In genomic region chr19:1649706-1650626, GRCh38 we compare ENCODE assay signal across 9 cellular contexts. TPM values are rescaled to one million over a fixed set of nuclear protein-coding genes. Genes with fewer than 3 reads are reported as not detected.
DNase-seq lines count a peak whose midpoint lies in the region; ATAC-seq and TF ChIP-seq lines count a peak whose summit lies in the region.
"Had no signal": no experiment of that assay in that cellular context is flagged by ENCODE, and none has a peak within 500 bp of the region (broad histone marks: within the 10 kb centered on the region; RNA-seq: fewer than 3 reads in every experiment).

No MANE protein-coding gene starts in this region.

- TF ChIP-seq RAD21 in IMR-90 (IDR thresholded peaks at IDR 0.05; ENCODE audit: low read length) = no peak

- no peak overlapping the region for H2BK20ac ChIP-seq in IMR-90 (ENCODE audit: low read depth, low read length)

- WGBS in IMR-90 (ENCODE audit: extremely low coverage in 2 of 2, insufficient read length in 1 of 2), 2 experiments = 0% methylated on average over 1 of the region's 20 CpGs; no CpG with 5 or more reads in 1 of the 2 experiments

- BruUV-seq in IMR-90 (replicated peaks; lab: Mats Ljungman, UMichigan) = no TSS peak

- H3K4ac ChIP-seq in IMR-90 (ENCODE audit: low read depth, low read length) = no peak overlapping the region; the same call in 1 of the 2 replicates

- H3K4me1 ChIP-seq in IMR-90 (ENCODE audit: control insufficient read depth, insufficient read depth, low read length) = peaks cover 3% of the 10 kb centered on the region; the same call in 1 of the 2 replicates
- H3K4me1 ChIP-seq in naive thymus-derived CD4-positive, alpha-beta T cell (ENCODE audit: control insufficient read depth in 2 of 2, insufficient read depth in 2 of 2, low read length in 2 of 2) = peaks cover 4 to 8% of the 10 kb centered on the region in 2 donors

- CTCF ChIA-PET in CD4-positive, alpha-beta T cell (lab: Charles Lee) = interaction anchor here (1.4 kb wide), 1 partner anchor 25 kb away, joined by 3 read pairs; no protein-coding TSS in a partner anchor
- CTCF ChIA-PET in IMR-90 (lab: Yijun Ruan, JAX) = interaction anchor here (1.1 kb wide), 1 partner anchor 104 kb away, joined by 3 read pairs; no protein-coding TSS in a partner anchor
- CTCF ChIA-PET in naive thymus-derived CD4-positive, alpha-beta T cell (lab: Charles Lee) = interaction anchor here (1.6 kb wide), 1 partner anchor 23 kb away, joined by 6 read pairs; no protein-coding TSS in a partner anchor

- no peak overlapping the region for H2BK5ac ChIP-seq in IMR-90 (ENCODE audit: low read depth, low read length, poor library complexity, severe bottlenecking)

- H4K91ac ChIP-seq in IMR-90 (ENCODE audit: insufficient read depth, low read depth, low read length) = no peak overlapping the region

- DNase-seq in CD4-positive, alpha-beta T cell = no peak
- DNase-seq in IMR-90 (no peak), brain pericyte (ENCODE audit: low read depth, low spot score) (peak; percentile 29), SW 1271 (lab: John Stamatoyannopoulos, UW) (no peak), HuH-7 (ENCODE audit: low spot score) (no peak), GM13977 (ENCODE audit: low spot score) (no peak)
- DNase-seq in naive thymus-derived CD4-positive, alpha-beta T cell = no peak

- no peak overlapping the region for H4K8ac ChIP-seq in IMR-90 (ENCODE audit: low read depth in 2 of 2, low read length in 2 of 2)

- peak overlapping the region; percentile 87 for H2AK9ac ChIP-seq in IMR-90 (replicated peaks; ENCODE audit: low read depth, low read length, poor library complexity)

- peak overlapping the region; percentile 41 for H2AFZ ChIP-seq in IMR-90 (replicated peaks; ENCODE audit: low read length, poor library complexity)

- H3K27me3 ChIP-seq in CD4-positive, alpha-beta T cell (ENCODE audit: control insufficient read depth, insufficient read depth, low read length) = no peaks in the 10 kb centered on the region
- no peaks in the 10 kb centered on the region for H3K27me3 ChIP-seq in IMR-90 (ENCODE audit: control insufficient read depth, insufficient read depth, low read length)
- no peaks in the 10 kb centered on the region for H3K27me3 ChIP-seq in naive thymus-derived CD4-positive, alpha-beta T cell (ENCODE audit: control insufficient read depth in 2 of 2, insufficient read depth in 2 of 2, low read length in 2 of 2)

- POLR2A ChIA-PET in CD4-positive, alpha-beta T cell (lab: Charles Lee) = interaction anchor here (4.2 to 4.6 kb wide), 2 partner anchors 44 to 57 kb away, joined by 36 to 78 read pairs; partner anchors contain the start of genes MBD3 and UQCR11
- POLR2A ChIA-PET in IMR-90 (lab: Charles Lee; ENCODE audit: unreplicated experiment) = no interaction called here
- POLR2A ChIA-PET in naive thymus-derived CD4-positive, alpha-beta T cell (lab: Charles Lee) = interaction anchor here (1.3 to 4.0 kb wide), 3 partner anchors 9 to 44 kb away, joined by 4 to 50 read pairs (median 7); partner anchors contain the start of gene UQCR11

- H3K14ac ChIP-seq in IMR-90 (replicated peaks; ENCODE audit: low read depth, low read length) = 0 out of 2 replicates have a peak overlapping the region, but pooled peaks have one; percentile 15

- H3K36me3 ChIP-seq in IMR-90 (ENCODE audit: control insufficient read depth, insufficient read depth, low read length) = peaks cover 34% of the 10 kb centered on the region; the same call in 1 of the 2 replicates
- H3K36me3 ChIP-seq in naive thymus-derived CD4-positive, alpha-beta T cell (ENCODE audit: control insufficient read depth in 2 of 3, insufficient read depth in 3 of 3, low read length in 3 of 3) = peaks cover 0 to 49% (median 0%) of the 10 kb centered on the region in 3 experiments

- in situ Hi-C loops in IMR-90 (cut with MboI; ENCODE audit: low sequenced_read_pairs) (no loop called here), GM13977 (cut with MboI; ENCODE audit: low pct_unique_long_range_greater_than_20kb, low sequenced_read_pairs, unreplicated experiment) (no loop called here)

- no peak for ATAC-seq in CD4-positive, alpha-beta T cell (ENCODE audit: poor library complexity)
- ATAC-seq in IMR-90 (ENCODE audit: low read depth) = no peak
- ATAC-seq in naive thymus-derived CD4-positive, alpha-beta T cell = no peak
- no peak for ATAC-seq in GM18511 (IDR thresholded peaks at IDR 0.05; ENCODE audit: unreplicated experiment)

- TF ChIP-seq CTCF in CD4-positive, alpha-beta T cell (IDR thresholded peaks at IDR 0.05) = no peak
- TF ChIP-seq CTCF in IMR-90 (conservative IDR thresholded peaks at IDR 0.05; ENCODE audit: low read depth, low read length) (no peak), GM13977 (IDR thresholded peaks at IDR 0.05; ENCODE audit: extremely low read depth, insufficient read depth, missing control alignments) (no peak)

- no peak overlapping the region for H4K5ac ChIP-seq in IMR-90 (ENCODE audit: low read depth, low read length)

- H3K56ac ChIP-seq in IMR-90 (ENCODE audit: extremely low read depth, insufficient read depth, low read length) = no peak overlapping the region

- peaks cover 31% of the 10 kb centered on the region for H3K36me3 Mint-ChIP-seq in CD4-positive, alpha-beta T cell (ENCODE audit: low read depth)
- peaks cover 0 to 5% (median 0%) of the 10 kb centered on the region in 5 donors for H3K36me3 Mint-ChIP-seq in naive thymus-derived CD4-positive, alpha-beta T cell

- H3K79me1 ChIP-seq in IMR-90 (ENCODE audit: low read depth in 1 of 2, low read length in 2 of 2) = peaks cover 20 to 58% of the 10 kb centered on the region in 2 experiments

- peak overlapping the region; percentile 91; the same call in 1 of the 2 replicates for H3K4me2 ChIP-seq in IMR-90 (ENCODE audit: low read depth, low read length)

- H3K9me3 ChIP-seq in CD4-positive, alpha-beta T cell (ENCODE audit: control insufficient read depth, low read length) = no peaks in the 10 kb centered on the region
- no peaks in the 10 kb centered on the region for H3K9me3 ChIP-seq in IMR-90 (ENCODE audit: control insufficient read depth, insufficient read depth, low read length)
- no peaks in the 10 kb centered on the region for H3K9me3 ChIP-seq in naive thymus-derived CD4-positive, alpha-beta T cell (ENCODE audit: control insufficient read depth in 2 of 3, low read length in 3 of 3)

- no peaks in the 10 kb centered on the region for H3K9me3 Mint-ChIP-seq in CD4-positive, alpha-beta T cell
- H3K9me3 Mint-ChIP-seq in naive thymus-derived CD4-positive, alpha-beta T cell = peaks cover 0 to 10% (median 0%) of the 10 kb centered on the region in 11 donors

- H3K18ac ChIP-seq in IMR-90 (ENCODE audit: low read depth, low read length) = no peak overlapping the region

- peak overlapping the region; percentile 2 for H3K27ac ChIP-seq in CD4-positive, alpha-beta T cell (ENCODE audit: low read depth, low read length)
- no peak overlapping the region for H3K27ac ChIP-seq in IMR-90 (ENCODE audit: insufficient read depth, low read length)
- peak overlapping the region; percentile 79 for H3K27ac ChIP-seq in naive thymus-derived CD4-positive, alpha-beta T cell (ENCODE audit: low read depth, low read length)

- no peak overlapping the region for H2BK120ac ChIP-seq in IMR-90 (ENCODE audit: low read depth, low read length)

- intact Hi-C loops in CD4-positive, alpha-beta T cell (cut with DNase I, micrococcal nuclease) = loop anchor here in 1 of 2 experiments (10.0 kb wide), 1 partner anchor 245 kb away; the partner anchor contains the start of genes DAZAP1 and GAMT
- intact Hi-C loops in IMR-90 (cut with micrococcal nuclease) = loop anchor here (2.0 kb wide), 1 partner anchor 43 kb away; no protein-coding TSS in a partner anchor
- intact Hi-C loops in naive thymus-derived CD4-positive, alpha-beta T cell (cut with micrococcal nuclease) = loop anchor here in 1 of 2 donors (5.0 kb wide), 1 partner anchor 853 kb away; the partner anchor contains the start of gene PTBP1

- peaks cover 43% of the 10 kb centered on the region for H4K20me1 ChIP-seq in IMR-90 (ENCODE audit: insufficient read depth, low read length)

- peak overlapping the region; percentile 47 for H3K23ac ChIP-seq in IMR-90 (ENCODE audit: low read depth, low read length)

- H3K27me3 Mint-ChIP-seq in CD4-positive, alpha-beta T cell = peaks cover 3% of the 10 kb centered on the region
- H3K27me3 Mint-ChIP-seq in naive thymus-derived CD4-positive, alpha-beta T cell = no peaks in the 10 kb centered on the region

- no peak for TF ChIP-seq POLR2A in IMR-90 (IDR thresholded peaks at IDR 0.05; ENCODE audit: low read depth, low read length)

- peak overlapping the region; percentile 97 for H3K4me3 Mint-ChIP-seq in CD4-positive, alpha-beta T cell
- peak overlapping the region; percentile 86 to 96 (median 91) for H3K4me3 Mint-ChIP-seq in naive thymus-derived CD4-positive, alpha-beta T cell

- dilution Hi-C loops in IMR-90 (cut with HindIII; ENCODE audit: low sequenced_read_pairs, unreplicated experiment) = no loop called here

- H3K9me1 ChIP-seq in IMR-90 (ENCODE audit: insufficient read depth, low read length) = no peaks in the 10 kb centered on the region

- H3K9ac ChIP-seq in IMR-90 (ENCODE audit: low read depth, low read length) = peak overlapping the region; percentile 72

- no peak overlapping the region for H2BK15ac ChIP-seq in IMR-90 (ENCODE audit: low read depth, low read length)

- H3K27ac Mint-ChIP-seq in CD4-positive, alpha-beta T cell = peak overlapping the region; percentile 94
- peak overlapping the region; percentile 87 to 97 (median 92) for H3K27ac Mint-ChIP-seq in naive thymus-derived CD4-positive, alpha-beta T cell

- peaks cover 14% of the 10 kb centered on the region for H3K4me1 Mint-ChIP-seq in CD4-positive, alpha-beta T cell (ENCODE audit: low read depth)
- peaks cover 7 to 14% (median 10%) of the 10 kb centered on the region in 7 donors for H3K4me1 Mint-ChIP-seq in naive thymus-derived CD4-positive, alpha-beta T cell

- peak overlapping the region; percentile 61; the same call in 1 of the 2 replicates for H3K4me3 ChIP-seq in IMR-90 (ENCODE audit: insufficient read depth, low read depth, low read length)
- no peak overlapping the region for H3K4me3 ChIP-seq in naive thymus-derived CD4-positive, alpha-beta T cell (ENCODE audit: low read length)
- H3K4me3 ChIP-seq: lung had no signal

- H2AK5ac ChIP-seq in IMR-90 (ENCODE audit: low read depth, low read length) = no peak overlapping the region

RNA-seq across cellular contexts. Expression of gene TCF3, which starts 2.4 kb away (rescaled TPM):
- total RNA-seq in CD4-positive, alpha-beta T cell = 10 to 100 TPM; 51.2 to 52.2 TPM
- total RNA-seq in IMR-90 (2012; rRNA removed) = 29.9 and 37.5 TPM in 2 replicates
- polyA plus RNA-seq in IMR-90 (2012; rRNA removed) = 127 and 144 TPM in 2 replicates
- polyA plus RNA-seq in IMR-90 (2012; cell fraction: cytosol; rRNA removed) = 84.8 and 172 TPM in 2 replicates
- 238 and 454 TPM in 2 replicates for polyA plus RNA-seq in IMR-90 (2012; cell fraction: nucleus; rRNA removed; ENCODE audit: low replicate concordance)
- total RNA-seq in naive thymus-derived CD4-positive, alpha-beta T cell = 10 to 100 TPM; 66.6 to 83.6 (median 78.3) TPM
- 10 to 100 TPM in 1 of 2 donors, 1 to 10 TPM in 1; 5.8 to 15.6 TPM for polyA plus RNA-seq in naive thymus-derived CD4-positive, alpha-beta T cell

RNA-seq across cellular contexts. Expression of gene UQCR11, which starts 44.7 kb away (rescaled TPM):
- total RNA-seq in CD4-positive, alpha-beta T cell = 10 to 100 TPM; 88.9 to 93.8 TPM
- total RNA-seq in IMR-90 (2012; rRNA removed) = 22.8 and 29.2 TPM in 2 replicates
- 177 and 248 TPM in 2 replicates for polyA plus RNA-seq in IMR-90 (2012; rRNA removed)
- 116 and 122 TPM in 2 replicates for polyA plus RNA-seq in IMR-90 (2012; cell fraction: cytosol; rRNA removed)
- polyA plus RNA-seq in IMR-90 (2012; cell fraction: nucleus; rRNA removed; ENCODE audit: low replicate concordance) = 35.8 and 42.4 TPM in 2 replicates
- total RNA-seq in naive thymus-derived CD4-positive, alpha-beta T cell = 100 to 1,000 TPM in 4 of 5 experiments, 10 to 100 TPM in 1; 94.3 to 170 (median 123) TPM
- 100 to 1,000 TPM; 292 to 606 TPM for polyA plus RNA-seq in naive thymus-derived CD4-positive, alpha-beta T cell

RNA-seq across cellular contexts. Expression of gene MBD3, which starts 57.3 kb away (rescaled TPM):
- 10 to 100 TPM; 34.3 to 35.2 TPM for total RNA-seq in CD4-positive, alpha-beta T cell
- 42.5 and 47.5 TPM in 2 replicates for total RNA-seq in IMR-90 (2012; rRNA removed)
- 66.3 and 79.9 TPM in 2 replicates for polyA plus RNA-seq in IMR-90 (2012; rRNA removed)
- polyA plus RNA-seq in IMR-90 (2012; cell fraction: cytosol; rRNA removed) = 48.0 and 72.2 TPM in 2 replicates
- 121 and 247 TPM in 2 replicates for polyA plus RNA-seq in IMR-90 (2012; cell fraction: nucleus; rRNA removed; ENCODE audit: low replicate concordance)
- total RNA-seq in naive thymus-derived CD4-positive, alpha-beta T cell = 10 to 100 TPM; 50.1 to 87.8 (median 64.6) TPM
- polyA plus RNA-seq in naive thymus-derived CD4-positive, alpha-beta T cell = 10 to 100 TPM in 1 of 2 donors, 1 to 10 TPM in 1; 9.1 to 23.1 TPM
